ENCODE assay signal across 1 cellular context in genomic region chr3:33219175-33219487, GRCh38.
TF ChIP-seq lines count a peak whose summit lies in the region.

No MANE protein-coding gene starts in this region.

TF ChIP-seq in HEK293, 187 proteins besides CTCF, POLR2A, EP300 and RAD21 (continued from another document):
- no peak for TF ChIP-seq ZNF585B (tag by site-specific recombination; IDR thresholded peaks at IDR 0.05)
- no peak for TF ChIP-seq ZSCAN30 (tag by site-specific recombination; IDR thresholded peaks at IDR 0.05)
- TF ChIP-seq GLI4 (tag by site-specific recombination; IDR thresholded peaks at IDR 0.05): no peak
- no peak for TF ChIP-seq ZNF223 (tag by site-specific recombination; IDR thresholded peaks at IDR 0.05)
- no peak for TF ChIP-seq ZNF18 (tag by site-specific recombination; IDR thresholded peaks at IDR 0.05)
- TF ChIP-seq ZNF362 (tag by site-specific recombination; IDR thresholded peaks at IDR 0.05): peak; percentile 71; the same call in 1 of the 2 replicates
- TF ChIP-seq BCL11B (tag by site-specific recombination; IDR thresholded peaks at IDR 0.05; ENCODE audit: low read depth): no peak
- no peak for TF ChIP-seq ZNF274 (IDR thresholded peaks at IDR 0.05; ENCODE audit: low read length)
- TF ChIP-seq ZNF274 (tag by site-specific recombination; IDR thresholded peaks at IDR 0.05; ENCODE audit: borderline replicate concordance): no peak
- no peak for TF ChIP-seq ZNF16 (tag by site-specific recombination; IDR thresholded peaks at IDR 0.05; ENCODE audit: low read depth)
- no peak for TF ChIP-seq ZNF398 (tag by site-specific recombination; IDR thresholded peaks at IDR 0.05)
- no peak for TF ChIP-seq GLI2 (tag by site-specific recombination; IDR thresholded peaks at IDR 0.05; ENCODE audit: borderline replicate concordance, low read depth)
- 0 out of 2 replicates have a peak, but pooled peaks have one; percentile 5 for TF ChIP-seq KLF1 (tag by site-specific recombination; IDR thresholded peaks at IDR 0.05)
- TF ChIP-seq KLF8 (tag by site-specific recombination; IDR thresholded peaks at IDR 0.05): no peak
